ENCODE assay signal across 13 cellular contexts in the genomic region with DNA sequence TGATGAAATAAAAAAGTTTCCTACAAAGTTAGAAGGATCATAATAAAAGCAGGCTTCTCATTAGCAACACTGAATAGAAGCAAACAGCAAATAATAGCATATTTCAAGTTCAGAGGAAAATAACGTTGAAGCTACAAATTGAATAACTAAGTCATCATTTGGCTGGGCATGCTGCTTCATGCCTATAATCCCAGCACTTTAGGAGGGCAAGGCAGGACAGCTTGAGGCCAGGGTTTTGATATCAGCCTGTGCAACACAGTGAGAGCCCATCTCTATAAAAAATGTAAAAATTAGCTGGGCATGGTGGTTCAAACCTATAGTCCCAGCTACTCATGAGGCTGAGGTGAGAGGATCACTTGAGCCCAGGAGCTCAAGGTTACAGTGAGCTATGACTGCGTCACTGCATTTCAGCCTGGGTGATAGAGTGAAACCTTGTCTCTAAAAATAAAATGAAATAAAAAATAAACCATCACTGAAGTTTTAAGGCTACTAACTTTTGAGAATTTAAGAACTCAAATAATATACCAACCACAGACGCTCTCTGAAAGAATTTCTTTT.
"Had no signal": no experiment of that assay in that cellular context is flagged by ENCODE, and none has a peak within 500 bp of the region (broad histone marks: within the 10 kb centered on the region; RNA-seq: fewer than 3 reads in every experiment).

No MANE protein-coding gene starts in this region.

- H3K27ac ChIP-seq: hepatocyte, stomach, thoracic aorta had no signal

- DNase-seq: activated CD4-positive, alpha-beta memory T cell treated with anti-CD3 and anti-CD28 coated beads, Interleukin-2, amount 10 ng/mL, durations not matched to agents 7 days and 5 days; activated CD4-positive, alpha-beta T cell treated with anti-CD3 and anti-CD28 coated beads for 36 hours; activated gamma-delta T cell; activated T-cell treated with anti-CD3 and anti-CD28 coated beads, Interleukin-2, amount 50 U/mL, for 48 hours; anterior cingulate cortex; naive thymus-derived CD4-positive, alpha-beta T cell; occipital lobe; stimulated activated CD4-positive, alpha-beta T cell treated with anti-CD3 and anti-CD28 coated beads, Interleukin-4, amount 100 ng/mL, for 4 hours; stomach; T-helper 9 cell had no signal

- H3K27ac Mint-ChIP-seq: activated CD4-positive, alpha-beta memory T cell treated with anti-CD3 and anti-CD28 coated beads, Interleukin-2, amount 10 ng/mL, durations not matched to agents 7 days and 5 days; activated CD4-positive, alpha-beta T cell treated with anti-CD3 and anti-CD28 coated beads for 36 hours had no signal

- H3K4me3 Mint-ChIP-seq: activated CD4-positive, alpha-beta memory T cell treated with anti-CD3 and anti-CD28 coated beads, Interleukin-2, amount 10 ng/mL, durations not matched to agents 7 days and 5 days; activated CD4-positive, alpha-beta T cell treated with anti-CD3 and anti-CD28 coated beads for 36 hours; activated naive CD8-positive, alpha-beta T cell; naive thymus-derived CD4-positive, alpha-beta T cell had no signal

- H3K4me2 ChIP-seq: hepatocyte had no signal

- H3K9me3 Mint-ChIP-seq: activated CD4-positive, alpha-beta memory T cell treated with anti-CD3 and anti-CD28 coated beads, Interleukin-2, amount 10 ng/mL, durations not matched to agents 7 days and 5 days; naive thymus-derived CD4-positive, alpha-beta T cell had no signal

- H3K27me3 Mint-ChIP-seq: activated CD4-positive, alpha-beta memory T cell treated with anti-CD3 and anti-CD28 coated beads, Interleukin-2, amount 10 ng/mL, durations not matched to agents 7 days and 5 days; activated CD4-positive, alpha-beta T cell treated with anti-CD3 and anti-CD28 coated beads for 36 hours; activated naive CD8-positive, alpha-beta T cell; naive thymus-derived CD4-positive, alpha-beta T cell had no signal

- H3K4me3 ChIP-seq: hepatocyte, stomach, thoracic aorta had no signal

- H2AFZ ChIP-seq: hepatocyte had no signal

- ATAC-seq: activated CD4-positive, alpha-beta T cell treated with anti-CD3 and anti-CD28 coated beads for 36 hours; naive thymus-derived CD4-positive, alpha-beta T cell had no signal

- H3K9me3 ChIP-seq: stomach, thoracic aorta had no signal

- H3K27me3 ChIP-seq: hepatocyte, stomach had no signal
